Comparison of ENCODE assay signal across 32 cellular contexts in genomic region chr6:39307462-39307861, GRCh38. TPM values are rescaled to one million over a fixed set of nuclear protein-coding genes. Genes with fewer than 3 reads are reported as not detected.
"Had no signal": no experiment of that assay in that cellular context is flagged by ENCODE, and none has a peak within 500 bp of the region (broad histone marks: within the 10 kb centered on the region; RNA-seq: fewer than 3 reads in every experiment).

No MANE protein-coding gene starts in this region.

- ATAC-seq: stimulated activated effector memory CD8-positive, alpha-beta T cell treated with anti-CD3 and anti-CD28 coated beads, Interleukin-12 subunit alpha, Interleukin-12 subunit beta, amount 100 ng/mL, for 72 hours; stimulated activated memory B cell treated with anti-CD40 and anti-IgM and Interleukin-4, amounts not matched to agents 10 μg/mL and 1 μg/mL and 100 μg/mL, for 72 hours; stimulated activated naive B cell treated with anti-CD40 and anti-IgM and Interleukin-4, amounts not matched to agents 10 μg/mL and 1 μg/mL and 100 μg/mL, for 72 hours; stimulated activated naive CD8-positive, alpha-beta T cell treated with anti-CD3 and anti-CD28 coated beads, Interleukin-15, amount 100 ng/mL, for 72 hours; stimulated activated naive CD8-positive, alpha-beta T cell treated with anti-CD3 and anti-CD28 coated beads, Interleukin-15, Interleukin-2, amounts not matched to agents 100 U/mL and 50 U/mL, for 24 hours; upper lobe of right lung had no signal

- H3K27me3 ChIP-seq: testis, thyroid gland, upper lobe of right lung, vagina had no signal

- H3K27ac ChIP-seq: stomach, suprapubic skin, testis, thoracic aorta, thyroid gland, tibial artery, tibial nerve, transverse colon, upper lobe of left lung, upper lobe of right lung, uterus, vagina had no signal

- H3K9me3 Mint-ChIP-seq: stimulated activated effector memory CD8-positive, alpha-beta T cell treated with anti-CD3 and anti-CD28 coated beads, Interleukin-12 subunit alpha, Interleukin-12 subunit beta, amount 100 ng/mL, for 72 hours; stimulated activated memory B cell treated with anti-CD40 and anti-IgM and Interleukin-4, amounts not matched to agents 10 μg/mL and 1 μg/mL and 100 μg/mL, for 72 hours; stimulated activated naive CD8-positive, alpha-beta T cell treated with anti-CD3 and anti-CD28 coated beads, Interleukin-15, amount 100 ng/mL, for 72 hours; stimulated activated naive CD8-positive, alpha-beta T cell treated with anti-CD3 and anti-CD28 coated beads, Interleukin-15, Interleukin-2, amounts not matched to agents 100 ng/mL and 50 ng/mL, for 24 hours; type B pancreatic cell had no signal

- H3K9me3 ChIP-seq: stomach, suprapubic skin, testis, thoracic aorta, thyroid gland, tibial artery, tibial nerve, transverse colon, upper lobe of left lung, upper lobe of right lung, uterus, vagina had no signal

- H3K4me3 ChIP-seq: stomach, suprapubic skin, testis, thoracic aorta, thyroid gland, tibial artery, tibial nerve, transverse colon, upper lobe of left lung, upper lobe of right lung, uterus, vagina had no signal

- H3K4me1 ChIP-seq: testis, uterus, vagina had no signal

- DNase-seq: stimulated activated CD4-positive, alpha-beta T cell treated with anti-CD3 and anti-CD28 coated beads, Interleukin-2, amount 100 ng/mL, for 48 hours; stimulated activated CD4-positive, alpha-beta T cell treated with anti-CD3 and anti-CD28 coated beads, Interleukin-4, amount 100 ng/mL, for 1 hour; stimulated activated CD4-positive, alpha-beta T cell treated with anti-CD3 and anti-CD28 coated beads, Interleukin-4, amount 100 ng/mL, for 24 hours; stimulated activated CD4-positive, alpha-beta T cell treated with anti-CD3 and anti-CD28 coated beads, Interleukin-4, amount 100 ng/mL, for 4 hours; stimulated activated CD8-positive, alpha-beta memory T cell treated with anti-CD3 and anti-CD28 coated beads, Interleukin-4, amount 100 ng/mL, for 48 hours; stimulated activated naive B cell treated with anti-CD40 and anti-IgM and Interleukin-4, amounts not matched to agents 10 μg/mL and 1 μg/mL and 100 μg/mL, for 72 hours; stimulated activated naive CD4-positive, alpha-beta T cell; stimulated activated naive CD4-positive, alpha-beta T cell treated with Interleukin-2 at 50 U/mL for 16 hours; stimulated activated naive CD8-positive, alpha-beta T cell treated with anti-CD3 and anti-CD28 coated beads, Interleukin-15, amount 100 ng/mL, for 72 hours; stimulated activated naive CD8-positive, alpha-beta T cell treated with anti-CD3 and anti-CD28 coated beads, Interleukin-15, Interleukin-2, amounts not matched to agents 100 U/mL and 50 U/mL, for 24 hours; stomach; substantia nigra; testis; thyroid gland; tibial artery; transverse colon; trophoblast cell; upper lobe of left lung; upper lobe of right lung; uterus had no signal

- H3K4me3 Mint-ChIP-seq: stimulated activated effector memory CD8-positive, alpha-beta T cell treated with anti-CD3 and anti-CD28 coated beads, Interleukin-12 subunit alpha, Interleukin-12 subunit beta, amount 100 ng/mL, for 72 hours; stimulated activated memory B cell treated with anti-CD40 and anti-IgM and Interleukin-4, amounts not matched to agents 10 μg/mL and 1 μg/mL and 100 μg/mL, for 72 hours; stimulated activated naive B cell treated with anti-CD40 and anti-IgM and Interleukin-4, amounts not matched to agents 10 μg/mL and 1 μg/mL and 100 μg/mL, for 72 hours; stimulated activated naive CD8-positive, alpha-beta T cell treated with anti-CD3 and anti-CD28 coated beads, Interleukin-15, amount 100 ng/mL, for 72 hours; stimulated activated naive CD8-positive, alpha-beta T cell treated with anti-CD3 and anti-CD28 coated beads, Interleukin-15, Interleukin-2, amounts not matched to agents 100 ng/mL and 50 ng/mL, for 24 hours; type B pancreatic cell had no signal

- H3K27ac Mint-ChIP-seq: stimulated activated effector memory CD8-positive, alpha-beta T cell treated with anti-CD3 and anti-CD28 coated beads, Interleukin-12 subunit alpha, Interleukin-12 subunit beta, amount 100 ng/mL, for 72 hours; stimulated activated memory B cell treated with anti-CD40 and anti-IgM and Interleukin-4, amounts not matched to agents 10 μg/mL and 1 μg/mL and 100 μg/mL, for 72 hours; stimulated activated naive B cell treated with anti-CD40 and anti-IgM and Interleukin-4, amounts not matched to agents 10 μg/mL and 1 μg/mL and 100 μg/mL, for 72 hours; stimulated activated naive CD8-positive, alpha-beta T cell treated with anti-CD3 and anti-CD28 coated beads, Interleukin-15, Interleukin-2, amounts not matched to agents 100 ng/mL and 50 ng/mL, for 24 hours; type B pancreatic cell had no signal

- H3K36me3 Mint-ChIP-seq: stimulated activated effector memory CD8-positive, alpha-beta T cell treated with anti-CD3 and anti-CD28 coated beads, Interleukin-12 subunit alpha, Interleukin-12 subunit beta, amount 100 ng/mL, for 72 hours; stimulated activated memory B cell treated with anti-CD40 and anti-IgM and Interleukin-4, amounts not matched to agents 10 μg/mL and 1 μg/mL and 100 μg/mL, for 72 hours had no signal

- H3K36me3 ChIP-seq: stomach, suprapubic skin, thyroid gland, tibial artery, tibial nerve, transverse colon, upper lobe of left lung, upper lobe of right lung, uterus, vagina had no signal

RNA-seq across cellular contexts. Expression of gene KCNK17, which starts 6.8 kb away (rescaled TPM):
- total RNA-seq: subcutaneous adipose tissue, suprapubic skin, temporal lobe, ureter, vagina had no signal

RNA-seq across cellular contexts. Expression of gene KCNK16, which starts 15.0 kb away (rescaled TPM):
- total RNA-seq: subcutaneous adipose tissue, suprapubic skin, temporal lobe, testis, thoracic aorta, tibial nerve, transverse colon, upper lobe of left lung, upper lobe of right lung, ureter, urinary bladder, uterus, vagina had no signal
- polyA plus RNA-seq: urinary bladder had no signal
